8 cellular contexts compared by ENCODE assay signal in genomic region chr1:156500847-156501686, GRCh38. TPM values are rescaled to one million over a fixed set of nuclear protein-coding genes. Genes with fewer than 3 reads are reported as not detected.
DNase-seq lines count a peak whose midpoint lies in the region; ATAC-seq and TF ChIP-seq lines count a peak whose summit lies in the region.

No MANE protein-coding gene starts in this region.

- H3K9me3 ChIP-seq in right lobe of liver = no peaks in the 10 kb centered on the region

- H3K36me3 Mint-ChIP-seq in CD14-positive monocyte = peaks cover 10 to 20% of the 10 kb centered on the region in 2 donors
- H3K36me3 Mint-ChIP-seq in dendritic cell treated with granulocyte-macrophage colony-stimulating factor and Interleukin-4, amounts not matched to agents 40 ng/mL and 50 ng/mL, for 4 days (ENCODE audit: low read depth) = peaks cover 36% of the 10 kb centered on the region

- peaks cover under 1 to 54% (median 24%) of the 10 kb centered on the region in 4 donors for H3K4me1 ChIP-seq in right lobe of liver

- H3K27me3 Mint-ChIP-seq in CD14-positive monocyte (ENCODE audit: low read depth in 3 of 3) = no peaks in the 10 kb centered on the region
- H3K27me3 Mint-ChIP-seq in dendritic cell treated with granulocyte-macrophage colony-stimulating factor and Interleukin-4, amounts not matched to agents 40 ng/mL and 50 ng/mL, for 4 days = no peaks in the 10 kb centered on the region

- peak overlapping the region; percentile 95 to 100 (median 99) for H3K27ac Mint-ChIP-seq in CD14-positive monocyte
- H3K27ac Mint-ChIP-seq in dendritic cell treated with granulocyte-macrophage colony-stimulating factor and Interleukin-4, amounts not matched to agents 40 ng/mL and 50 ng/mL, for 4 days = peak overlapping the region; percentile 100

- WGBS in right lobe of liver (ENCODE audit: insufficient coverage, low coverage, low lambda C conversion rate, missing lambda C conversion rate) = 0% methylated on average over 22 of the region's 59 CpGs

- no peaks in the 10 kb centered on the region for H3K36me3 ChIP-seq in right lobe of liver

- intact Hi-C loops in CD14-positive monocyte (cut with micrococcal nuclease) (loop anchor here in 1 of 2 donors (5.0 to 10.0 kb wide), 3 partner anchors 51 to 246 kb away; partner anchors contain the start of genes ISG20L2 and METTL25B), right lobe of liver (cut with DNase I) (no loop called here)
- intact Hi-C loops in dendritic cell treated with granulocyte-macrophage colony-stimulating factor and Interleukin-4, amounts not matched to agents 40 ng/mL and 50 ng/mL, for 4 days (cut with micrococcal nuclease) = loop anchor here (2.0 to 5.0 kb wide), 2 partner anchors 44 to 71 kb away; partner anchors contain the start of gene IQGAP3

- no peaks in the 10 kb centered on the region for H3K27me3 ChIP-seq in right lobe of liver

- TF ChIP-seq POLR2A in right lobe of liver (IDR thresholded peaks at IDR 0.05) = peak; percentile 97

- ATAC-seq in GM19395 (IDR thresholded peaks at IDR 0.05; ENCODE audit: unreplicated experiment) (peak; percentile 59), HG03558 (IDR thresholded peaks at IDR 0.05; ENCODE audit: extremely low read depth, unreplicated experiment) (peak; percentile 38), right lobe of liver (peak; percentile 71 to 88 (median 82))

- peak overlapping the region; percentile 98 to 100 (median 100) for H3K27ac ChIP-seq in right lobe of liver

- DNase-seq in CD14-positive monocyte (ENCODE audit: low spot score) (peak; percentile 97), NCI-H748 (lab: John Stamatoyannopoulos, UW; ENCODE audit: unreplicated experiment) (peak; percentile 96), right lobe of liver (peak; percentile 97)
- peak; percentile 90 to 93 for DNase-seq in activated CD4-positive, alpha-beta T cell treated with anti-CD3 and anti-CD28 coated beads, Interleukin-2, amount 50 U/mL, for 24 hours (ENCODE audit: low read depth in 1 of 2, low spot score in 1 of 2)
- DNase-seq in stimulated activated CD4-positive, alpha-beta T cell treated with anti-CD3 and anti-CD28 coated beads, Interleukin-4, amount 100 ng/mL, for 24 hours = peak; percentile 92

- TF ChIP-seq CTCF in CD14-positive monocyte (IDR thresholded peaks at IDR 0.05) (peak; percentile 49), right lobe of liver (IDR thresholded peaks at IDR 0.05) (peak; percentile 42 to 65 (median 63))

- peaks cover 0 to 3% (median 0%) of the 10 kb centered on the region in 7 donors for H3K9me3 Mint-ChIP-seq in CD14-positive monocyte
- H3K9me3 Mint-ChIP-seq in dendritic cell treated with granulocyte-macrophage colony-stimulating factor and Interleukin-4, amounts not matched to agents 40 ng/mL and 50 ng/mL, for 4 days = no peaks in the 10 kb centered on the region

- H3K4me3 Mint-ChIP-seq in CD14-positive monocyte = peak overlapping the region; percentile 93 to 97
- peak overlapping the region; percentile 89 for H3K4me3 Mint-ChIP-seq in dendritic cell treated with granulocyte-macrophage colony-stimulating factor and Interleukin-4, amounts not matched to agents 40 ng/mL and 50 ng/mL, for 4 days

- H3K4me3 ChIP-seq in right lobe of liver = peak overlapping the region; percentile 62 to 100 (median 91)

- H3K4me1 Mint-ChIP-seq in CD14-positive monocyte = peaks cover 69% of the 10 kb centered on the region
- peaks cover 77% of the 10 kb centered on the region for H3K4me1 Mint-ChIP-seq in dendritic cell treated with granulocyte-macrophage colony-stimulating factor and Interleukin-4, amounts not matched to agents 40 ng/mL and 50 ng/mL, for 4 days (ENCODE audit: low read depth)

RNA-seq across cellular contexts. Expression of gene MEF2D, which starts 0.5 kb away (rescaled TPM):
- polyA plus RNA-seq in CD14-positive monocyte = 1 to 10 TPM; 4.5 to 8.0 TPM
- total RNA-seq in right lobe of liver = 10 to 100 TPM; 13.3 to 17.1 (median 15.0) TPM

Comparison
In these comparisons a context has a peak if more than half of its experiments do, and no peak if none do; other contexts are left out.
1. Peak in every context shown above with its lines: DNase-seq, ATAC-seq, H3K4me3 ChIP-seq and H3K27ac ChIP-seq.